ENCODE assay signal across 16 cellular contexts in the genomic region with DNA sequence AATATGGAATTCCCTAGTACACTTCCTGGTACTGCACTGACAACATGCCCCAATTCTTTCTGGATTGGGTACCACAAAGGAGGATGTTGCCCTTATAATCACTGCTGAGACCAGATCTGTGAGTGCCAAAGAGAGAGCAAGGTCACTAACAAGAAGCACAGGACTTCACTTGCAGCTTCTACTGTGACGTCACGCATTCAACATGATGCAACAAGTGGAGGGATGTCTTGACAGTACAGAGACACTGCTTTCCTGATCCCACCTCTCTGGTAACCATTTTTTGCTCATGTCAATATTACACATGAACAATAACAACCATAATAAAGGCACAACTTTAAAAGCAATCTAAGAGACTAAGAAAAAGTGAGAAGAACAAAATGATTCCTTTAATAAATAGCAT.
A peak's percentile ranks its signal among the peaks of the same experiment; 100 is the strongest.
DNase-seq lines count a peak whose midpoint lies in the region; ATAC-seq and TF ChIP-seq lines count a peak whose summit lies in the region.
"Had no signal": no experiment of that assay in that cellular context is flagged by ENCODE, and none has a peak within 500 bp of the region (broad histone marks: within the 10 kb centered on the region; RNA-seq: fewer than 3 reads in every experiment).

No MANE protein-coding gene starts in this region.

- 74% methylated on average over 2 of the region's 2 CpGs for WGBS in hepatocyte (ENCODE audit: low lambda C conversion rate, missing lambda C conversion rate)

- TF ChIP-seq CTCF in WTC11 (IDR thresholded peaks at IDR 0.05) (no peak), hepatocyte (IDR thresholded peaks at IDR 0.05; ENCODE audit: poor library complexity) (no peak)

- DNase-seq in WTC11 (ENCODE audit: low spot score) = no peak
- DNase-seq in hepatocyte (ENCODE audit: low spot score) = peak; percentile 26
- DNase-seq in GM19240 (ENCODE audit: insufficient read length, low spot score) = no peak
- no peak for DNase-seq in DMS 273 treated with DMSO at 0.1 percent for 48 hours (lab: John Stamatoyannopoulos, UW)
- no peak for DNase-seq in RKO (ENCODE audit: low spot score)
- DNase-seq: BE2C; CD8-positive, alpha-beta T cell; COR-L47; DMS79 treated with DMSO at 0.1 percent for 48 hours; EL; HFFc6; KG1 had no signal

- no peak overlapping the region for H3K4me3 Mint-ChIP-seq in WTC11
- H3K4me3 Mint-ChIP-seq: CD8-positive, alpha-beta T cell; HFFc6 had no signal

- H3K4me1 ChIP-seq in HUES48 (ENCODE audit: control insufficient read depth, insufficient read depth, low read length) (no peaks in the 10 kb centered on the region), hepatocyte (ENCODE audit: insufficient read depth) (peaks cover 9% of the 10 kb centered on the region)
- H3K4me1 ChIP-seq: BE2C, HAP-1 had no signal

- CTCF ChIA-PET in WTC11 (lab: Charles Lee) = no interaction called here

- H3K9me3 ChIP-seq in HUES48 (ENCODE audit: control insufficient read depth, insufficient read depth, low read length) = peaks cover 17% of the 10 kb centered on the region; the same call in 1 of the 2 replicates
- no peaks in the 10 kb centered on the region for H3K9me3 ChIP-seq in hepatocyte (ENCODE audit: low read depth)
- H3K9me3 ChIP-seq: BE2C had no signal

- H3K27ac ChIP-seq in HUES48 (ENCODE audit: low read depth, low read length) (peak overlapping the region; percentile 40), hepatocyte (peak overlapping the region; percentile 10)
- H3K27ac ChIP-seq: A549, C4-2B had no signal

- H3K79me2 ChIP-seq in hepatocyte = no peaks in the 10 kb centered on the region

- no peaks in the 10 kb centered on the region for H3K9me2 ChIP-seq in hepatocyte (replicated peaks; ENCODE audit: insufficient read depth)

- H3K27ac Mint-ChIP-seq in WTC11 = no peak overlapping the region
- H3K27ac Mint-ChIP-seq: CD8-positive, alpha-beta T cell; HFFc6 had no signal

- H3K4me3 ChIP-seq in HUES48 (ENCODE audit: low read depth, low read length) = no peak overlapping the region
- H3K4me3 ChIP-seq in hepatocyte = no peak overlapping the region
- H3K4me3 ChIP-seq: A549, HAP-1 had no signal

- H3K27me3 Mint-ChIP-seq in WTC11 (ENCODE audit: low read depth) = no peaks in the 10 kb centered on the region; the same call in 1 of the 2 replicates

- peaks cover 30% of the 10 kb centered on the region for H3K36me3 Mint-ChIP-seq in WTC11

- no peak overlapping the region for H3K9ac ChIP-seq in HUES48 (ENCODE audit: low read depth, low read length)

- no peak for ATAC-seq in WTC11
- ATAC-seq: CD8-positive, alpha-beta T cell had no signal

- H3K4me2 ChIP-seq in hepatocyte = no peak overlapping the region
- H3K4me2 ChIP-seq: A549 had no signal

- H3K27me3 ChIP-seq in HUES48 (ENCODE audit: control insufficient read depth, insufficient read depth, low read length) (no peaks in the 10 kb centered on the region), hepatocyte (no peaks in the 10 kb centered on the region)
- H3K27me3 ChIP-seq: BE2C had no signal

- H2AFZ ChIP-seq in hepatocyte = no peak overlapping the region

- H3K4me1 Mint-ChIP-seq in WTC11 = no peaks in the 10 kb centered on the region

- H3K9me3 Mint-ChIP-seq in WTC11 = peaks cover 36% of the 10 kb centered on the region

- POLR2A ChIA-PET in WTC11 (lab: Charles Lee) = no interaction called here

- H3K36me3 ChIP-seq in HUES48 (ENCODE audit: control insufficient read depth, insufficient read depth, low read length) = no peaks in the 10 kb centered on the region
- no peaks in the 10 kb centered on the region for H3K36me3 ChIP-seq in hepatocyte (replicated peaks; ENCODE audit: insufficient read depth, low read depth)
- H3K36me3 ChIP-seq: BE2C, HAP-1 had no signal

- no peaks in the 10 kb centered on the region for H4K20me1 ChIP-seq in hepatocyte (ENCODE audit: insufficient read depth, poor library complexity, severe bottlenecking)

TF ChIP-seq in WTC11, 78 proteins besides CTCF, POLR2A, EP300 and RAD21:
- peak; percentile 67 for TF ChIP-seq GABPB1 (CRISPR knock-in tag; IDR thresholded peaks at IDR 0.05)
- no peak for TF ChIP-seq KAT7 (CRISPR knock-in tag; IDR thresholded peaks at IDR 0.05; ENCODE audit: borderline replicate concordance)
